1 cellular context compared by ENCODE assay signal in the genomic region with DNA sequence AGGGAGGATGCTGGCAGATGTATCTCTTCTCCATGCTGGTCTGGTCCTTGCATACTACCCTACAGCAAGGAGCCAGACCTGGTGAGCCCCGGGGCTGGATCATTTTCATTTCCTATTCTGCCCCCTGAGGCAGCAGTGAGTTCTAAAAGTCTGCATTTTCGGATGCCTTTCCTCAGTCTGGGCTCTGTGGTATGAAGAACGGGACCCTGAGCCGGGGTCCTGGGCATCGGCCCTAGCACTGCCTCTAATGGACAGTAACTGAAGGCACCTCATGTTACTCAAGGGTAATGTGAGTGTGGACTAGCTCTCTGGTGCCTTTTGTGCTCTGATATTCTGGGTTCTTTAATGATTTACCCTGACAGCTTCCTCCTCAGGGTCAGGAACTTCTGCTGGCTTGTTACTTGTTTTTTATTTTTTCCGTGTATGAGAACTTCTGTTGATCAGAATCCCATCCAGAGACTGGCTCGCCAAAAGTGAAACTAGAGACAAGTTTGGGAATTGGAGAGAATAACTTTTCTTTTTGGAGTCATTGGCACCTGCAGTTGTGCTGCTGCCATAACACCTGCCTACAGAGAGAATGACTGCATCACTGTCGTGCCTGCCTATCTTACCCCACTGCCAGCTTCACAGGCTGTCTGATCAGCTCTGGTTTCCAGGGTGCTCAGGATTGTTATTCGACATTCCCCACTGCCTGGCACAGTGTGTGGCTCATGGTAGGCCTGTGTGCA.
TF ChIP-seq lines count a peak whose summit lies in the region.

No MANE protein-coding gene starts in this region.

TF ChIP-seq in K562, 482 proteins besides CTCF, POLR2A, EP300 and RAD21 (continued from another document):
- TF ChIP-seq, protein P1, sequence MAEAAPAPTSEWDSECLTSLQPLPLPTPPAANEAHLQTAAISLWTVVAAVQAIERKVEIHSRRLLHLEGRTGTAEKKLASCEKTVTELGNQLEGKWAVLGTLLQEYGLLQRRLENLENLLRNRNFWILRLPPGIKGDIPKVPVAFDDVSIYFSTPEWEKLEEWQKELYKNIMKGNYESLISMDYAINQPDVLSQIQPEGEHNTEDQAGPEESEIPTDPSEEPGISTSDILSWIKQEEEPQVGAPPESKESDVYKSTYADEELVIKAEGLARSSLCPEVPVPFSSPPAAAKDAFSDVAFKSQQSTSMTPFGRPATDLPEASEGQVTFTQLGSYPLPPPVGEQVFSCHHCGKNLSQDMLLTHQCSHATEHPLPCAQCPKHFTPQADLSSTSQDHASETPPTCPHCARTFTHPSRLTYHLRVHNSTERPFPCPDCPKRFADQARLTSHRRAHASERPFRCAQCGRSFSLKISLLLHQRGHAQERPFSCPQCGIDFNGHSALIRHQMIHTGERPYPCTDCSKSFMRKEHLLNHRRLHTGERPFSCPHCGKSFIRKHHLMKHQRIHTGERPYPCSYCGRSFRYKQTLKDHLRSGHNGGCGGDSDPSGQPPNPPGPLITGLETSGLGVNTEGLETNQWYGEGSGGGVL (CRISPR knock-in tag; IDR thresholded peaks at IDR 0.05), result no peak
- no peak for TF ChIP-seq U2AF2 (optimal IDR thresholded peaks at IDR 0.05; ENCODE audit: low read depth, low read length)
- TF ChIP-seq FOXM1 (IDR thresholded peaks at IDR 0.05; ENCODE audit: low read depth), result no peak
- no peak for TF ChIP-seq FOXM1 (CRISPR knock-in tag; IDR thresholded peaks at IDR 0.05; ENCODE audit: low read depth)
- TF ChIP-seq, protein P2, sequence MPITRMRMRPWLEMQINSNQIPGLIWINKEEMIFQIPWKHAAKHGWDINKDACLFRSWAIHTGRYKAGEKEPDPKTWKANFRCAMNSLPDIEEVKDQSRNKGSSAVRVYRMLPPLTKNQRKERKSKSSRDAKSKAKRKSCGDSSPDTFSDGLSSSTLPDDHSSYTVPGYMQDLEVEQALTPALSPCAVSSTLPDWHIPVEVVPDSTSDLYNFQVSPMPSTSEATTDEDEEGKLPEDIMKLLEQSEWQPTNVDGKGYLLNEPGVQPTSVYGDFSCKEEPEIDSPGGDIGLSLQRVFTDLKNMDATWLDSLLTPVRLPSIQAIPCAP (CRISPR knock-in tag; IDR thresholded peaks at IDR 0.05; ENCODE audit: borderline replicate concordance), result no peak
